14 cellular contexts compared by ENCODE assay signal in the genomic region with DNA sequence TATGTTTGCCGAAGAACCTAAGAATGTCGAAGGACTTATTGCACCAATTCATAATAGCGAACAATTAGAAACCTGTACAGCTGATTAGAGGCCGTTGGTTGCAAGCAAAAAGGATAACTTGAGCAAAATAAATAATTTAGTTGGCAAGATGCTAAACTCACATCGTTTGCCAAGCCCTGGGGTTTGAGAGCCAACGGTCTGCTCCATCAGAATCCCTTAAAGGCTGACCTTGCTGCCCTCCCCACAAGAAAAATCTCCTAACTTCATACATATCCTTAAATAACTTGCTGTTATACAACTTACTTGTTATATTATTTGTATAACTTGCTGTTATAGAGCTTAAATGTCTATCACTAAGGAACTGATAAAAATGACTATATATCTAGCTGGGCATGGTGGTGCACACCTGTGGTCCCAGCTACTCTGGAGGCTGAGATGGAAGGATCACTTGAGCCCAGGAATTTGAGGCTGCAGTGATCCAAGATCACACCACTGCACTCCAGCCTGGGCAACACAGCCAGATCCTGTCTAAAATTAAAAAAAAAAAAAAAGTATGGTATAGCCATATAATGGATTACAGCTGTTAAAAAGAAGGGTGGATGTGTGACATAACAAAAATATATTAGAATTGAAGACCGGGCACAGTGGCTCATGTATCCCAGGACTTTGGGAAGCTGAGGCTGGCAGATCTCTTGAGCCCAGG. TPM values are rescaled to one million over a fixed set of nuclear protein-coding genes. Genes with fewer than 3 reads are reported as not detected.
DNase-seq lines count a peak whose midpoint lies in the region; ATAC-seq and TF ChIP-seq lines count a peak whose summit lies in the region.
"Had no signal": no experiment of that assay in that cellular context is flagged by ENCODE, and none has a peak within 500 bp of the region (broad histone marks: within the 10 kb centered on the region; RNA-seq: fewer than 3 reads in every experiment).

No MANE protein-coding gene starts in this region.

- peaks cover 15% of the 10 kb centered on the region for H3K36me3 ChIP-seq in GM23338 (ENCODE audit: insufficient read depth)
- peaks cover 0 to 11% (median 0%) of the 10 kb centered on the region in 4 donors for H3K36me3 ChIP-seq in sigmoid colon

- H3K4me1 ChIP-seq in GM23338 (ENCODE audit: insufficient read depth) (peaks cover 5% of the 10 kb centered on the region; the same call in 1 of the 2 replicates), sigmoid colon (peaks cover 0 to 33% (median 24%) of the 10 kb centered on the region in 4 donors)

- H4K20me1 ChIP-seq in GM23338 (replicated peaks; ENCODE audit: insufficient read depth): peaks cover 24% of the 10 kb centered on the region

- peaks cover 10% of the 10 kb centered on the region for H3F3A ChIP-seq in GM23338 (replicated peaks; ENCODE audit: low read depth)

- H3K4me3 Mint-ChIP-seq in T-helper 1 cell treated with Interleukin-12 subunit alpha and Interleukin-12 subunit beta and Interleukin-4 antibody, amounts not matched to agents 30 μg/mL and 1 μg/mL, for 36 hours: peak overlapping the region; percentile 21
- peak overlapping the region; percentile 46; the same call in 2 of the 3 replicates for H3K4me3 Mint-ChIP-seq in GM23338
- peak overlapping the region; percentile 43 for H3K4me3 Mint-ChIP-seq in activated CD4-positive, alpha-beta memory T cell treated with anti-CD3 and anti-CD28 coated beads for 36 hours
- peak overlapping the region; percentile 39 for H3K4me3 Mint-ChIP-seq in natural killer cell treated with Interleukin-12 subunit alpha and Interleukin-12 subunit beta and Interleukin-15 and Interleukin-18, amount 100 ng/mL, for 72 hours
- H3K4me3 Mint-ChIP-seq: T-helper 17 cell had no signal

- POLR2A ChIA-PET in activated CD4-positive, alpha-beta memory T cell treated with anti-CD3 and anti-CD28 coated beads for 36 hours (lab: Charles Lee): no interaction called here

- H3K27me3 ChIP-seq in GM23338 (ENCODE audit: insufficient read depth) (no peaks in the 10 kb centered on the region), sigmoid colon (no peaks in the 10 kb centered on the region)
- H3K27me3 ChIP-seq: hepatocyte had no signal

- H3K36me3 Mint-ChIP-seq in T-helper 1 cell treated with Interleukin-12 subunit alpha and Interleukin-12 subunit beta and Interleukin-4 antibody, amounts not matched to agents 30 μg/mL and 1 μg/mL, for 36 hours (ENCODE audit: low read depth): peaks cover 20% of the 10 kb centered on the region
- H3K36me3 Mint-ChIP-seq in GM23338 (ENCODE audit: low read depth): peaks cover 28% of the 10 kb centered on the region
- H3K36me3 Mint-ChIP-seq in activated CD4-positive, alpha-beta memory T cell treated with anti-CD3 and anti-CD28 coated beads for 36 hours: peaks cover 12% of the 10 kb centered on the region
- no peaks in the 10 kb centered on the region for H3K36me3 Mint-ChIP-seq in natural killer cell treated with Interleukin-12 subunit alpha and Interleukin-12 subunit beta and Interleukin-15 and Interleukin-18, amount 100 ng/mL, for 72 hours

- TF ChIP-seq CTCF in GM23338 (conservative IDR thresholded peaks at IDR 0.05; ENCODE audit: low read depth in 2 of 2) (no peak), sigmoid colon (IDR thresholded peaks at IDR 0.05) (no peak)

- intact Hi-C loops in activated CD4-positive, alpha-beta memory T cell treated with anti-CD3 and anti-CD28 coated beads for 36 hours (cut with micrococcal nuclease): loop anchor here (5.0 to 10.0 kb wide), 3 partner anchors 114 to 1024 kb away; a partner anchor contains a TSS
- intact Hi-C loops in sigmoid colon (cut with DNase I): loop anchor here (5.0 kb wide), 1 partner anchor 591 kb away; no protein-coding TSS in a partner anchor

- DNase-seq in T-helper 1 cell (no peak), GM23338 (ENCODE audit: low spot score) (no peak), sigmoid colon (no peak), NCI-H1694 (lab: John Stamatoyannopoulos, UW) (no peak)
- DNase-seq in activated CD4-positive, alpha-beta memory T cell treated with anti-CD3 and anti-CD28 coated beads for 36 hours: no peak
- DNase-seq in natural killer cell treated with Interleukin-12 subunit alpha and Interleukin-12 subunit beta and Interleukin-15 and Interleukin-18, amount 100 ng/mL, for 72 hours (ENCODE audit: low spot score): no peak
- DNase-seq: activated effector memory CD4-positive, alpha-beta T cell treated with anti-CD3 and anti-CD28 coated beads, Interleukin-2, amount 50 U/mL, for 16 hours; NCI-H187 treated with DMSO at 0.1 percent for 48 hours; psoas muscle; T-helper 17 cell had no signal

- ATAC-seq in GM23338 (no peak), GM18858 (IDR thresholded peaks at IDR 0.05; ENCODE audit: unreplicated experiment) (no peak)
- no peak for ATAC-seq in natural killer cell treated with Interleukin-12 subunit alpha and Interleukin-12 subunit beta and Interleukin-15 and Interleukin-18, amount 100 ng/mL, for 72 hours
- ATAC-seq: left lobe of liver, psoas muscle, T-helper 17 cell had no signal

- H3K4me3 ChIP-seq in GM23338 (peak overlapping the region; percentile 96; the same call in 1 of the 2 replicates), sigmoid colon (no peak overlapping the region)
- H3K4me3 ChIP-seq: hepatocyte, psoas muscle had no signal

- 92 to 94% methylated on average over 7 of the region's 7 CpGs for WGBS in sigmoid colon, 2 donors

- no peak for TF ChIP-seq POLR2A in sigmoid colon (IDR thresholded peaks at IDR 0.05)

- H3K27ac ChIP-seq in GM23338 (ENCODE audit: low read depth) (no peak overlapping the region), sigmoid colon (no peak overlapping the region)
- H3K27ac ChIP-seq: hepatocyte, psoas muscle had no signal

- no peak for TF ChIP-seq EP300 in sigmoid colon (IDR thresholded peaks at IDR 0.05)

- no peak overlapping the region for H3K4me2 ChIP-seq in GM23338

- no peaks in the 10 kb centered on the region for H3K27me3 Mint-ChIP-seq in T-helper 1 cell treated with Interleukin-12 subunit alpha and Interleukin-12 subunit beta and Interleukin-4 antibody, amounts not matched to agents 30 μg/mL and 1 μg/mL, for 36 hours (ENCODE audit: low read depth)
- peaks cover 12% of the 10 kb centered on the region for H3K27me3 Mint-ChIP-seq in GM23338 (ENCODE audit: insufficient read depth, low read depth, poor library complexity)
- no peaks in the 10 kb centered on the region for H3K27me3 Mint-ChIP-seq in activated CD4-positive, alpha-beta memory T cell treated with anti-CD3 and anti-CD28 coated beads for 36 hours
- no peaks in the 10 kb centered on the region for H3K27me3 Mint-ChIP-seq in natural killer cell treated with Interleukin-12 subunit alpha and Interleukin-12 subunit beta and Interleukin-15 and Interleukin-18, amount 100 ng/mL, for 72 hours
- H3K27me3 Mint-ChIP-seq: T-helper 17 cell had no signal

- H3K4me1 Mint-ChIP-seq in T-helper 1 cell treated with Interleukin-12 subunit alpha and Interleukin-12 subunit beta and Interleukin-4 antibody, amounts not matched to agents 30 μg/mL and 1 μg/mL, for 36 hours (ENCODE audit: low read depth): peaks cover 31% of the 10 kb centered on the region
- H3K4me1 Mint-ChIP-seq in GM23338: peaks cover 7% of the 10 kb centered on the region; the same call in 2 of the 3 replicates
- peaks cover 38% of the 10 kb centered on the region for H3K4me1 Mint-ChIP-seq in activated CD4-positive, alpha-beta memory T cell treated with anti-CD3 and anti-CD28 coated beads for 36 hours (ENCODE audit: low read depth)
- H3K4me1 Mint-ChIP-seq in natural killer cell treated with Interleukin-12 subunit alpha and Interleukin-12 subunit beta and Interleukin-15 and Interleukin-18, amount 100 ng/mL, for 72 hours (ENCODE audit: low read depth in 2 of 2): peaks cover 23 to 28% of the 10 kb centered on the region in 2 donors

- H2AFZ ChIP-seq in GM23338: no peak overlapping the region
- H2AFZ ChIP-seq: hepatocyte had no signal

- H3K9me3 ChIP-seq in sigmoid colon: no peaks in the 10 kb centered on the region
- H3K9me3 ChIP-seq: psoas muscle had no signal

- no peak overlapping the region for H3K27ac Mint-ChIP-seq in T-helper 1 cell treated with Interleukin-12 subunit alpha and Interleukin-12 subunit beta and Interleukin-4 antibody, amounts not matched to agents 30 μg/mL and 1 μg/mL, for 36 hours
- H3K27ac Mint-ChIP-seq in GM23338: no peak overlapping the region
- H3K27ac Mint-ChIP-seq in activated CD4-positive, alpha-beta memory T cell treated with anti-CD3 and anti-CD28 coated beads for 36 hours: no peak overlapping the region
- no peak overlapping the region for H3K27ac Mint-ChIP-seq in natural killer cell treated with Interleukin-12 subunit alpha and Interleukin-12 subunit beta and Interleukin-15 and Interleukin-18, amount 100 ng/mL, for 72 hours
- H3K27ac Mint-ChIP-seq: T-helper 17 cell had no signal

- H3K9me2 ChIP-seq in GM23338 (ENCODE audit: insufficient read depth): no peaks in the 10 kb centered on the region

- peaks cover 29% of the 10 kb centered on the region for H3K79me2 ChIP-seq in GM23338 (replicated peaks; ENCODE audit: insufficient read depth)

- CTCF ChIA-PET in activated CD4-positive, alpha-beta memory T cell treated with anti-CD3 and anti-CD28 coated beads for 36 hours (lab: Charles Lee): no interaction called here

- H3K9me3 Mint-ChIP-seq in T-helper 1 cell treated with Interleukin-12 subunit alpha and Interleukin-12 subunit beta and Interleukin-4 antibody, amounts not matched to agents 30 μg/mL and 1 μg/mL, for 36 hours: no peaks in the 10 kb centered on the region
- no peaks in the 10 kb centered on the region for H3K9me3 Mint-ChIP-seq in GM23338
- no peaks in the 10 kb centered on the region for H3K9me3 Mint-ChIP-seq in activated CD4-positive, alpha-beta memory T cell treated with anti-CD3 and anti-CD28 coated beads for 36 hours
- H3K9me3 Mint-ChIP-seq in natural killer cell treated with Interleukin-12 subunit alpha and Interleukin-12 subunit beta and Interleukin-15 and Interleukin-18, amount 100 ng/mL, for 72 hours: no peaks in the 10 kb centered on the region

RNA-seq across cellular contexts. Expression of a gene that starts 1.9 kb away (rescaled TPM):
- total RNA-seq in GM23338 (2014; rRNA removed; shearing (Covaris generic)): 65.3 and 71.2 TPM in 2 replicates
- polyA plus RNA-seq in GM23338 (2016; fragmentation: Nextera tagmentation; extraction: Ambion mirVana): 47.6 and 61.1 TPM in 2 replicates
- 10 to 100 TPM; 21.4 to 27.3 TPM for total RNA-seq in activated CD4-positive, alpha-beta memory T cell treated with anti-CD3 and anti-CD28 coated beads for 36 hours
- total RNA-seq in natural killer cell treated with Interleukin-12 subunit alpha and Interleukin-12 subunit beta and Interleukin-15 and Interleukin-18, amount 100 ng/mL, for 72 hours: 10 to 100 TPM; 20.8 to 46.3 TPM
- total RNA-seq in sigmoid colon: 10 to 100 TPM; 20.2 to 37.8 (median 25.7) TPM
- 10 to 100 TPM in 1 of 3 donors, 1 to 10 TPM in 2; 6.5 to 10.2 (median 7.2) TPM for polyA plus RNA-seq in sigmoid colon

RNA-seq across cellular contexts. Expression of a gene that starts 46.4 kb away (rescaled TPM):
- 50.5 and 53.8 TPM in 2 replicates for total RNA-seq in GM23338 (2014; rRNA removed; shearing (Covaris generic))
- polyA plus RNA-seq in GM23338 (2016; fragmentation: Nextera tagmentation; extraction: Ambion mirVana) (125 and 140 TPM in 2 replicates), sigmoid colon (10 to 100 TPM; 19.2 to 41.4 (median 39.0) TPM)
- 10 to 100 TPM; 83.5 to 83.9 TPM for total RNA-seq in activated CD4-positive, alpha-beta memory T cell treated with anti-CD3 and anti-CD28 coated beads for 36 hours
- 10 to 100 TPM; 61.7 to 64.0 TPM for total RNA-seq in natural killer cell treated with Interleukin-12 subunit alpha and Interleukin-12 subunit beta and Interleukin-15 and Interleukin-18, amount 100 ng/mL, for 72 hours
- total RNA-seq in sigmoid colon: 10 to 100 TPM; 30.3 to 49.6 (median 42.1) TPM

RNA-seq across cellular contexts. Expression of a gene that starts 47.0 kb away (rescaled TPM):
- total RNA-seq in GM23338 (2014; rRNA removed; shearing (Covaris generic)): 40.0 and 42.7 TPM in 2 replicates
- polyA plus RNA-seq in GM23338 (2016; fragmentation: Nextera tagmentation; extraction: Ambion mirVana) (50.0 and 55.9 TPM in 2 replicates), sigmoid colon (10 to 100 TPM in 1 of 3 donors, 1 to 10 TPM in 2; 1.2 to 11.0 (median 2.8) TPM)
- 10 to 100 TPM; 67.3 to 70.2 TPM for total RNA-seq in activated CD4-positive, alpha-beta memory T cell treated with anti-CD3 and anti-CD28 coated beads for 36 hours
- total RNA-seq in natural killer cell treated with Interleukin-12 subunit alpha and Interleukin-12 subunit beta and Interleukin-15 and Interleukin-18, amount 100 ng/mL, for 72 hours: 10 to 100 TPM; 34.8 to 55.5 TPM
- 1 to 10 TPM in 1 of 4 donors, under 1 TPM in 2, not detected in 1; 0.36 to 1.2 (median 0.49) TPM for total RNA-seq in sigmoid colon

Comparison
In these comparisons a context has a peak if more than half of its experiments do, and no peak if none do; other contexts are left out.
1. RNA of a gene that starts 47.0 kb away (total RNA-seq): 67.3 to 70.2 TPM in activated CD4-positive, alpha-beta memory T cell treated with anti-CD3 and anti-CD28 coated beads for 36 hours, 34.8 to 55.5 TPM in natural killer cell treated with Interleukin-12 subunit alpha and Interleukin-12 subunit beta and Interleukin-15 and Interleukin-18, amount 100 ng/mL, for 72 hours and 40.0 to 42.7 TPM in GM23338; 0.36 to 1.2 TPM in sigmoid colon; every median in the first group is over 10 times any median in the second.
2. Peak in every context shown above with its lines, with median percentiles within 50 percentile points of each other: H3K4me3 Mint-ChIP-seq.